ENCODE assay signal across 8 cellular contexts in the genomic region with DNA sequence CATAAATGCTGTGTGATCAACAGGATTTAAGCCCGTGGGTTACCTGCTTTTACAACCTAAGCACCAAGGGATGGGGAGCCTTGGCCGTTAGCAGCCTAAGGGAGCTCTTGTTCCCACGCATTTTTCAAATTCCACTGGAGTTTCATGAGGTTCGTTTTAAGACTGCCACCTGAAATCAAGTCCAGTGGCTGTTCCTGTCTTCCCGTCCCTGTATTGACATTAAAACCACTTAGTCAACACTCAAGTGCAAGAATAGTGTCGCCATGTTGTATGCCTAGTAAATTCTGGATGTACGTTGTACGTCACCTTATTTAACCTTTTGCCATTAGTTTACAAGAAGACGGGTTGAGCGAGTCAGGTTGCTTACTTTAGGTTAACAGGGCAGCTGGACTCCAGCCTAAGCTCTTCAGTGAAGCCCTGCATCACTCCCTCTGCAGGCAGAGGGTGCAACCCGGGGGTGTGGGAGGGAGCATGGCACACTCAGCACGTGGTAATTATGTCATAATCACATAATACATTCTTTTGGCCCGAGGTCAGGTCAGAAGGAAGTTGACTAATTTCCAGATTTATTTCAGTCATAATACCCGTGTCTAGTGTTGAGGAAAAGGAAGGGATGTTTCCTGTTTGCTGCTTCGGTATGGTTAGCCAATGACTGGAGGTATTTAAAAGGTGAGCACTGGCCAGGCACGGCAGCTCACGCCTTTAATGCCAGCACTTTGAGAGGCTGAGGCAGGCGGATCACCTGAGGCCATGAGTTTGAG. TPM values are rescaled to one million over a fixed set of nuclear protein-coding genes. Genes with fewer than 3 reads are reported as not detected.
DNase-seq lines count a peak whose midpoint lies in the region; ATAC-seq and TF ChIP-seq lines count a peak whose summit lies in the region.

No MANE protein-coding gene starts in this region.

- DNase-seq in GM13976 (ENCODE audit: low spot score) (peak; percentile 34), SIG-M5 treated with dmso at 0.1 percent for 504 hours (lab: John Stamatoyannopoulos, UW; ENCODE audit: unreplicated experiment) (peak; percentile 97), lung microvascular endothelial cell (ENCODE audit: low read depth in 2 of 2) (peak; percentile 98), middle frontal gyrus (ENCODE audit: extremely low spot score, low spot score) (no peak)

- H3K9me3 ChIP-seq in subcutaneous abdominal adipose tissue (ENCODE audit: control insufficient read depth in 5 of 5, low read length in 5 of 5), result no peaks in the 10 kb centered on the region

- peak; percentile 85 for ATAC-seq in HG03378 (IDR thresholded peaks at IDR 0.05; ENCODE audit: unreplicated experiment)
- ATAC-seq in HG03097 (IDR thresholded peaks at IDR 0.05; ENCODE audit: low FRiP score, unreplicated experiment), result no peak

- H3K4me1 ChIP-seq in subcutaneous abdominal adipose tissue (ENCODE audit: control insufficient read depth in 5 of 5, insufficient read depth in 5 of 5, low read length in 5 of 5), result peaks cover 4 to 40% (median 34%) of the 10 kb centered on the region in 5 donors

- no peak for TF ChIP-seq CTCF in GM13976 (IDR thresholded peaks at IDR 0.05; ENCODE audit: borderline replicate concordance, control extremely low read depth, extremely low read depth, insufficient read depth, missing control alignments)

- in situ Hi-C loops in GM13976 (cut with MboI; ENCODE audit: low sequenced_read_pairs, unreplicated experiment), result no loop called here

- peak overlapping the region in 1 of 5 donors; percentile 31 for H3K4me3 ChIP-seq in subcutaneous abdominal adipose tissue (ENCODE audit: low read depth in 1 of 5, low read length in 5 of 5)

- H3K9ac ChIP-seq in subcutaneous abdominal adipose tissue (ENCODE audit: low read length in 5 of 5), result peak overlapping the region in 2 of 5 donors; percentile 12 to 44

- no peaks in the 10 kb centered on the region for H3K36me3 ChIP-seq in subcutaneous abdominal adipose tissue (ENCODE audit: control insufficient read depth in 5 of 5, insufficient read depth in 5 of 5, low read length in 5 of 5)

- H3K27me3 ChIP-seq in subcutaneous abdominal adipose tissue (ENCODE audit: control insufficient read depth in 5 of 5, insufficient read depth in 4 of 5, low read length in 5 of 5), result no peaks in the 10 kb centered on the region

- peak overlapping the region; percentile 29 for H3K27ac ChIP-seq in cingulate gyrus (ENCODE audit: low read depth, low read length)
- peak overlapping the region; percentile 80 for H3K27ac ChIP-seq in subcutaneous abdominal adipose tissue (ENCODE audit: low read depth, low read length)

RNA-seq across cellular contexts. Expression of a gene that starts 42.5 kb away (rescaled TPM):
- total RNA-seq in lung microvascular endothelial cell, result 13.1 and 32.5 TPM in 2 replicates

RNA-seq across cellular contexts. Expression of a gene that starts 42.7 kb away (rescaled TPM):
- total RNA-seq in lung microvascular endothelial cell, result 11.6 and 12.5 TPM in 2 replicates
